In the genomic region with DNA sequence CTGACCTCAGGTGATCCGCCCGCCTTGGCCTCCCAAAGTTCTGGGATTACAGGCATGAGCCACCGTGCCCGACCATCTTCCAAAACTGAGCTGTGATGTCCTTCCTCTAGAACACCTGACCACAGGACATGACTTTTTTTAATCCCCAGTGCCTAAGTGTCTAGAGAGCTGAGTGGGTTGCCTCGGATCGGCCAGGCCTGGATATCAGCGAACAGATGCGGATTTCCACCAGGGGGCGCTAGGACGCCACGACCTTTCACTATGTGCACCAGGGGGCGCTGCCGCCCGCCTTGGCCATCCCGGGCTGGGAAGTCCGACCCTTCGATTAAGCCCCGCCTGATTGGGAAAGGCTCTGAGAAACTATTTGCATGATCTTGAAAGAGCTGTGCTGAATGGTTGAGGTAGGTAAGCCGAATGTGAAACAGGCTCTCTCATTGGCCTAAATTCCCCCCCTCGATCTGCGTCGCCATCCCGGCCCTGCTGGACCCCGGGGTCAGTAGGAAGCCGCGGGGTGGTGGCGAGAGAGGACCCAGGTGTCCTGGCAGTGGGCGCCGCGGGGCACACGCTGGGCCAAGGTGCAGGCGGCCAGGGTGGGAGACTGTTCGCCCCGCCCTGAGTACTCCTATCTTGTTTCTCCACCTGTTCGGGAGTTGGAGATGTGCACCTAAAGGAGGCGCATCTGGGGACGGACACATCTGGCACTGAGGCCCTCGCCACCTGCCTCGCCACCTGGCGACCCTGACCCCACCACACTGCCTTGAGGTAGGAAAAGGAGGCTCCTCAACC, we compare ENCODE assay signal across 1 cellular context.
TF ChIP-seq lines count a peak whose summit lies in the region.

A gene with protein sequence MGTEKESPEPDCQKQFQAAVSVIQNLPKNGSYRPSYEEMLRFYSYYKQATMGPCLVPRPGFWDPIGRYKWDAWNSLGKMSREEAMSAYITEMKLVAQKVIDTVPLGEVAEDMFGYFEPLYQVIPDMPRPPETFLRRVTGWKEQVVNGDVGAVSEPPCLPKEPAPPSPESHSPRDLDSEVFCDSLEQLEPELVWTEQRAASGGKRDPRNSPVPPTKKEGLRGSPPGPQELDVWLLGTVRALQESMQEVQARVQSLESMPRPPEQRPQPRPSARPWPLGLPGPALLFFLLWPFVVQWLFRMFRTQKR (plus strand): TSS at position 496 of the 786 bp plus-strand sequence. CDS start 458 bp downstream, outside the sequence.

TF ChIP-seq in IMR-90, 13 proteins besides CTCF, POLR2A, EP300 and RAD21:
- peak; percentile 53; the same call in 1 of the 2 replicates for TF ChIP-seq MAZ (IDR thresholded peaks at IDR 0.05; ENCODE audit: borderline replicate concordance, low read depth, low read length)
- TF ChIP-seq, protein P1, sequence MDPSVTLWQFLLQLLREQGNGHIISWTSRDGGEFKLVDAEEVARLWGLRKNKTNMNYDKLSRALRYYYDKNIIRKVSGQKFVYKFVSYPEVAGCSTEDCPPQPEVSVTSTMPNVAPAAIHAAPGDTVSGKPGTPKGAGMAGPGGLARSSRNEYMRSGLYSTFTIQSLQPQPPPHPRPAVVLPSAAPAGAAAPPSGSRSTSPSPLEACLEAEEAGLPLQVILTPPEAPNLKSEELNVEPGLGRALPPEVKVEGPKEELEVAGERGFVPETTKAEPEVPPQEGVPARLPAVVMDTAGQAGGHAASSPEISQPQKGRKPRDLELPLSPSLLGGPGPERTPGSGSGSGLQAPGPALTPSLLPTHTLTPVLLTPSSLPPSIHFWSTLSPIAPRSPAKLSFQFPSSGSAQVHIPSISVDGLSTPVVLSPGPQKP (IDR thresholded peaks at IDR 0.05; ENCODE audit: borderline replicate concordance, low read depth, low read length), result no peak
- 0 out of 2 replicates have a peak, but pooled peaks have one; percentile 38 for TF ChIP-seq FOS (IDR thresholded peaks at IDR 0.05; ENCODE audit: low read depth, low read length)
- TF ChIP-seq MAFK (IDR thresholded peaks at IDR 0.05; ENCODE audit: low read depth, low read length), result peak; percentile 39; the same call in 1 of the 2 replicates
- no peak for TF ChIP-seq RFX5 (IDR thresholded peaks at IDR 0.05; ENCODE audit: low read depth, low read length)
- TF ChIP-seq SMC3 (IDR thresholded peaks at IDR 0.05; ENCODE audit: low read depth, low read length), result peak; percentile 100
- TF ChIP-seq CEBPB (IDR thresholded peaks at IDR 0.05; ENCODE audit: low read depth, low read length), result peak; percentile 93
